In genomic region chr21:25639167-25639921, GRCh38 we compare ENCODE assay signal across 8 cellular contexts. TPM values are rescaled to one million over a fixed set of nuclear protein-coding genes. Genes with fewer than 3 reads are reported as not detected.
A peak's percentile ranks its signal among the peaks of the same experiment; 100 is the strongest.
DNase-seq lines count a peak whose midpoint lies in the region; ATAC-seq and TF ChIP-seq lines count a peak whose summit lies in the region.

Gene JAM2 (plus strand): TSS chr21:25639258. CDS start chr21:25639822, 564 bp downstream.

- H3K9ac ChIP-seq in iPS-15b (ENCODE audit: low read depth, low read length) (peak within 1 kb of the TSS; percentile 32), skeletal muscle tissue (ENCODE audit: low read depth in 1 of 3, low read length in 3 of 3) (peak within 1 kb of the TSS; percentile 47 to 80 (median 60))

- H3K4me1 ChIP-seq in iPS-15b (ENCODE audit: control insufficient read depth, insufficient read depth, low read length) (peaks cover under 1% of the 10 kb centered on the region), skeletal muscle tissue (ENCODE audit: control insufficient read depth in 3 of 3, insufficient read depth in 3 of 3, low read length in 3 of 3) (peaks cover 8 to 10% (median 9%) of the 10 kb centered on the region in 3 donors)

- DNase-seq in AG20443 (ENCODE audit: low spot score): peak; percentile 59
- peak; percentile 15 for DNase-seq in T follicular helper cell (ENCODE audit: low read depth)
- peak; percentile 74 for DNase-seq in astrocyte of the hippocampus (ENCODE audit: low read depth, low spot score)
- DNase-seq in NCI-H128 (lab: John Stamatoyannopoulos, UW; ENCODE audit: unreplicated experiment): no peak

- peak; percentile 18 for TF ChIP-seq POLR2A in GM19193 (IDR thresholded peaks at IDR 0.05; ENCODE audit: extremely low read depth, insufficient read depth, insufficient read length)

- H3K27me3 ChIP-seq in iPS-15b (ENCODE audit: control insufficient read depth, insufficient read depth, low read length): peaks cover 36% of the 10 kb centered on the region
- peaks cover 0 to 8% (median 0%) of the 10 kb centered on the region in 3 donors for H3K27me3 ChIP-seq in skeletal muscle tissue (ENCODE audit: control insufficient read depth in 3 of 3, insufficient read depth in 3 of 3, low read length in 3 of 3)

- H3K27ac ChIP-seq in skeletal muscle tissue (ENCODE audit: low read depth, low read length): peak within 1 kb of the TSS; percentile 36

- H3K36me3 ChIP-seq in iPS-15b (ENCODE audit: control insufficient read depth, insufficient read depth, low read length): no peaks in the 10 kb centered on the region
- H3K36me3 ChIP-seq in skeletal muscle tissue (ENCODE audit: control insufficient read depth in 3 of 3, insufficient read depth in 3 of 3, low read length in 3 of 3): no peaks in the 10 kb centered on the region

- H3K9me3 ChIP-seq in iPS-15b (ENCODE audit: control insufficient read depth, insufficient read depth, low read length) (no peaks in the 10 kb centered on the region), skeletal muscle tissue (ENCODE audit: control insufficient read depth in 3 of 3, low read length in 3 of 3) (no peaks in the 10 kb centered on the region)

- ATAC-seq in HG03280 (IDR thresholded peaks at IDR 0.05; ENCODE audit: unreplicated experiment): peak; percentile 71

- H3K4me3 ChIP-seq in iPS-15b (ENCODE audit: low read depth, low read length) (peak within 1 kb of the TSS; percentile 75), skeletal muscle tissue (ENCODE audit: low read length in 3 of 3) (peak within 1 kb of the TSS; percentile 67 to 76 (median 71))

RNA-seq across cellular contexts. Expression of gene JAM2, which starts in this region (rescaled TPM):
- 18.8 TPM for total RNA-seq in skeletal muscle tissue
